In genomic region chr18:26721876-26722581, GRCh38 we compare ENCODE assay signal across 18 cellular contexts.
DNase-seq lines count a peak whose midpoint lies in the region; ATAC-seq and TF ChIP-seq lines count a peak whose summit lies in the region.
"Had no signal": no experiment of that assay in that cellular context is flagged by ENCODE, and none has a peak within 500 bp of the region (broad histone marks: within the 10 kb centered on the region; RNA-seq: fewer than 3 reads in every experiment).

No MANE protein-coding gene starts in this region.

- H3K4me1 ChIP-seq in DND-41 (ENCODE audit: insufficient read depth, low read length) (peaks cover 16% of the 10 kb centered on the region), testis (no peaks in the 10 kb centered on the region), tibial nerve (no peaks in the 10 kb centered on the region)
- H3K4me1 ChIP-seq in effector memory CD4-positive, alpha-beta T cell (ENCODE audit: control insufficient read depth, insufficient read depth, low read length, poor library complexity, severe bottlenecking) = no peaks in the 10 kb centered on the region
- H3K4me1 ChIP-seq: Caco-2, SJCRH30 had no signal

- no peak for ATAC-seq in DND-41 (ENCODE audit: insufficient read depth, low read depth)

- H4K20me1 ChIP-seq in DND-41 (ENCODE audit: insufficient read depth, low read length) = no peaks in the 10 kb centered on the region

- H2AFZ ChIP-seq in DND-41 (ENCODE audit: low read depth, low read length) = 0 out of 2 replicates have a peak overlapping the region, but pooled peaks have one; percentile 36

- no peak overlapping the region for H3K4me2 ChIP-seq in DND-41 (ENCODE audit: insufficient read depth, low read length)

- TF ChIP-seq CTCF in DND-41 (IDR thresholded peaks at IDR 0.05; ENCODE audit: borderline replicate concordance, extremely low read depth, low read length, poor library complexity, severe bottlenecking) (no peak), glutamatergic neuron (IDR thresholded peaks at IDR 0.05; ENCODE audit: partially characterized antibody, unreplicated experiment) (no peak), testis (IDR thresholded peaks at IDR 0.05) (no peak), tibial nerve (IDR thresholded peaks at IDR 0.05) (no peak)

- H3K4me1 Mint-ChIP-seq in glutamatergic neuron (ENCODE audit: low read depth, unreplicated experiment) = peaks cover 10% of the 10 kb centered on the region
- H3K4me1 Mint-ChIP-seq: B cell had no signal

- H3K36me3 Mint-ChIP-seq in glutamatergic neuron (ENCODE audit: unreplicated experiment) = no peaks in the 10 kb centered on the region

- H3K9me3 Mint-ChIP-seq in glutamatergic neuron (ENCODE audit: unreplicated experiment) = no peaks in the 10 kb centered on the region

- H3K79me2 ChIP-seq in DND-41 (ENCODE audit: insufficient read depth, low read length) = no peaks in the 10 kb centered on the region

- no peaks in the 10 kb centered on the region for H3K36me3 ChIP-seq in DND-41 (ENCODE audit: insufficient read depth, low read length)
- no peaks in the 10 kb centered on the region for H3K36me3 ChIP-seq in testis (ENCODE audit: low read depth, missing control alignments)
- no peaks in the 10 kb centered on the region for H3K36me3 ChIP-seq in tibial nerve
- H3K36me3 ChIP-seq in effector memory CD4-positive, alpha-beta T cell (ENCODE audit: control insufficient read depth, insufficient read depth, low read length) = no peaks in the 10 kb centered on the region
- H3K36me3 ChIP-seq: SJCRH30 had no signal

- no peaks in the 10 kb centered on the region for H3K9me3 ChIP-seq in DND-41 (ENCODE audit: insufficient read depth, low read length, severe bottlenecking)
- H3K9me3 ChIP-seq in testis = no peaks in the 10 kb centered on the region
- no peaks in the 10 kb centered on the region for H3K9me3 ChIP-seq in tibial nerve
- no peaks in the 10 kb centered on the region for H3K9me3 ChIP-seq in effector memory CD4-positive, alpha-beta T cell (ENCODE audit: control insufficient read depth, low read length)
- H3K9me3 ChIP-seq: Caco-2, SJCRH30 had no signal

- H3K9ac ChIP-seq in DND-41 (ENCODE audit: low read depth, low read length) = no peak overlapping the region

- TF ChIP-seq POLR2A in testis (IDR thresholded peaks at IDR 0.05) = no peak
- no peak for TF ChIP-seq POLR2A in tibial nerve (IDR thresholded peaks at IDR 0.05)

- no peak overlapping the region for H3K27ac Mint-ChIP-seq in glutamatergic neuron (ENCODE audit: unreplicated experiment)
- H3K27ac Mint-ChIP-seq: B cell had no signal

- H3K4me3 Mint-ChIP-seq in glutamatergic neuron (ENCODE audit: unreplicated experiment) = no peak overlapping the region
- H3K4me3 Mint-ChIP-seq: B cell had no signal

- 77 to 88% methylated on average over 4 to 9 of the region's 9 CpGs for WGBS in testis, 2 donors
- WGBS in tibial nerve, 2 donors = 71 to 80% methylated on average over 9 of the region's 9 CpGs

- TF ChIP-seq EP300 in tibial nerve (IDR thresholded peaks at IDR 0.05) = no peak

- intact Hi-C loops in testis (cut with DNase I; ENCODE audit: low total_unique reads) = no loop called here

- H3K27me3 Mint-ChIP-seq in glutamatergic neuron (ENCODE audit: unreplicated experiment) = no peaks in the 10 kb centered on the region
- H3K27me3 Mint-ChIP-seq: B cell had no signal

- H3K27me3 ChIP-seq in DND-41 (ENCODE audit: insufficient read depth, low read length, poor library complexity) = no peaks in the 10 kb centered on the region
- H3K27me3 ChIP-seq in testis = no peaks in the 10 kb centered on the region
- H3K27me3 ChIP-seq in tibial nerve = no peaks in the 10 kb centered on the region
- H3K27me3 ChIP-seq in effector memory CD4-positive, alpha-beta T cell (replicated peaks; ENCODE audit: control insufficient read depth, insufficient read depth, low read length, poor library complexity, severe bottlenecking) = no peaks in the 10 kb centered on the region
- H3K27me3 ChIP-seq: SJCRH30 had no signal

- DNase-seq in DMS53 (lab: John Stamatoyannopoulos, UW) (peak; percentile 13), DMS53 treated with DMSO at 0.1 percent for 48 hours (lab: John Stamatoyannopoulos, UW; ENCODE audit: unreplicated experiment) (no peak), DND-41 (no peak), NCI-H524 treated with DMSO at 0.1 percent for 48 hours (lab: John Stamatoyannopoulos, UW) (peak; percentile 22), glutamatergic neuron (peak; percentile 23), testis (no peak), tibial nerve (ENCODE audit: low spot score in 2 of 2) (no peak)
- no peak for DNase-seq in effector memory CD4-positive, alpha-beta T cell
- DNase-seq: Caco-2, DMS153, H7, NCI-H1105 treated with DMSO at 0.1 percent for 48 hours, NCI-H1930, NCI-H345, NCI-H774, SJCRH30 had no signal

- H3K4me3 ChIP-seq in DND-41 (ENCODE audit: low read depth in 1 of 2, low read length in 2 of 2) = no peak overlapping the region
- no peak overlapping the region for H3K4me3 ChIP-seq in testis
- H3K4me3 ChIP-seq in tibial nerve = no peak overlapping the region
- no peak overlapping the region for H3K4me3 ChIP-seq in effector memory CD4-positive, alpha-beta T cell (ENCODE audit: insufficient read depth, low read depth, low read length, poor library complexity, severe bottlenecking)
- H3K4me3 ChIP-seq: SJCRH30 had no signal

- no peak overlapping the region for H3K27ac ChIP-seq in DND-41 (ENCODE audit: low read length)
- H3K27ac ChIP-seq in testis = no peak overlapping the region
- H3K27ac ChIP-seq in tibial nerve = no peak overlapping the region
- no peak overlapping the region for H3K27ac ChIP-seq in effector memory CD4-positive, alpha-beta T cell (ENCODE audit: insufficient read depth, low read length, poor library complexity, severe bottlenecking)
- H3K27ac ChIP-seq: 22Rv1, SJCRH30 had no signal

Comparison
In these comparisons a context has a peak if more than half of its experiments do, and no peak if none do; other contexts are left out.
1. DNase-seq: peak in DMS53 (single experiment), NCI-H524 treated with DMSO at 0.1 percent for 48 hours (single experiment) and glutamatergic neuron (single experiment); none in DMS53 treated with DMSO at 0.1 percent for 48 hours (single experiment), DND-41 (single experiment), testis (single experiment), tibial nerve (0 of 2) and effector memory CD4-positive, alpha-beta T cell (0 of 3).